In the genomic region with DNA sequence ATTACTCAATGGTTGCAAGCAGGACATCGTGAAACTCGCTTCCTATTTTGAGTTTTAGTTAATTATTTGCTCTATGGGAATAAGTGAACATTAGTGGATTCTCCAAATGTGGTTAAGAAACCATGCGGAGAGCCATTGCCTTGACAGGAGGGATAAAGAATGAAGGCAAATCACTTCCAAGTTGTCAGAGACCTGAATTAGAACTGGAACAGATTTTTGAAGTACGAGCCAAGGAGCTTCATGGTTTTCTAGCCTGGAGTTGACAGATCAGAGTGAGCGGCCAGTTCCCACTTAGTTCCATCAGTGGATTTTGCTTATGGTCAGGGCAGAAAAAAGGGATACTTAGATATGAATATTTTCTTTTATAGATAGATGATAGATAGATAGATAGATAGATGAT, we compare ENCODE assay signal across 25 cellular contexts.
"Had no signal": no experiment of that assay in that cellular context is flagged by ENCODE, and none has a peak within 500 bp of the region (broad histone marks: within the 10 kb centered on the region; RNA-seq: fewer than 3 reads in every experiment).

No MANE protein-coding gene starts in this region.

- H3K4me1 ChIP-seq: gastrocnemius medialis, vagina had no signal

- H3K4me3 ChIP-seq: cardiac muscle cell, gastrocnemius medialis, skin epidermis, thoracic aorta, vagina had no signal

- H3K9me3 ChIP-seq: gastrocnemius medialis, neutrophil, thoracic aorta, vagina had no signal

- DNase-seq: activated CD4-positive, alpha-beta T cell treated with anti-CD3 and anti-CD28 coated beads for 36 hours; activated CD4-positive, CD25-positive, alpha-beta regulatory T cell; activated CD8-positive, alpha-beta memory T cell treated with anti-CD3 and anti-CD28 coated beads, Interleukin-2, amount 10 ng/mL, durations not matched to agents 7 days and 5 days; activated CD8-positive, alpha-beta T cell treated with anti-CD3 and anti-CD28 coated beads, Interleukin-2, amount 10 ng/mL, durations not matched to agents 7 days and 5 days; activated naive CD8-positive, alpha-beta T cell treated with anti-CD3 and anti-CD28 coated beads, Interleukin-2, amount 50 U/mL, for 24 hours; activated T-cell treated with anti-CD3 and anti-CD28 coated beads, Interleukin-2, amount 50 U/mL, for 48 hours; amygdala; cortex of kidney; effector memory CD8-positive, alpha-beta T cell; erythroblast; gastrocnemius medialis; hippocampal formation; left colon; mammary epithelial cell; naive B cell; nephron progenitor cell; retina; stimulated activated CD4-positive, alpha-beta T cell treated with anti-CD3 and anti-CD28 coated beads, Interleukin-12 subunit alpha, Interleukin-12 subunit beta, amount 100 ng/mL, for 4 hours; stimulated activated CD4-positive, alpha-beta T cell treated with anti-CD3 and anti-CD28 coated beads, Interleukin-4, amount 100 ng/mL, for 1 hour had no signal

- ATAC-seq: activated CD4-positive, alpha-beta T cell treated with anti-CD3 and anti-CD28 coated beads for 36 hours; activated CD8-positive, alpha-beta memory T cell treated with anti-CD3 and anti-CD28 coated beads, Interleukin-2, amount 10 ng/mL, durations not matched to agents 7 days and 5 days; activated CD8-positive, alpha-beta T cell treated with anti-CD3 and anti-CD28 coated beads, Interleukin-2, amount 10 ng/mL, durations not matched to agents 7 days and 5 days; activated naive CD8-positive, alpha-beta T cell treated with anti-CD3 and anti-CD28 coated beads, Interleukin-2, amount 50 U/mL, for 24 hours; effector memory CD8-positive, alpha-beta T cell; gastrocnemius medialis; left colon; sciatic nerve had no signal

- H3K36me3 ChIP-seq: cardiac muscle cell, gastrocnemius medialis, neutrophil, thoracic aorta, vagina had no signal

- H3K27me3 ChIP-seq: cardiac muscle cell, gastrocnemius medialis, neutrophil, vagina had no signal
